Comparison of ENCODE assay signal across 1 cellular context in the genomic region with DNA sequence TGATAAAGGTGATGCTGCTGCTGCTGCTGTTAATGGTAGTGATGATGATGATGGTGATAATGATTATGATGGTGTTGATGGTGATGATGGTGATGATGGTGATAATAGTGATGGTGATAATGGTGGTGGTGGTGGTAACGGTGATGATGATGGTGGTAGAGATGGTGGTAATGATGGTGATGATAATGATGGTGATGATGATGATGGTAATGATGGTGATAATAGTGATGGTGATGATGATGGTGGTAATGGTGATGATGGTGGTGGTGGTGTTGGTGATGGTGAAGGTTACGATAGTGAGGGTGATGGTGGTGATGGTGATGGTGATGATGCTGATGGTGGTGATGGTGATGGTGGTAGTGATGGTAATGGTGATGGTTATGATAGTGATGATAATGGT.
TF ChIP-seq lines count a peak whose summit lies in the region.

No MANE protein-coding gene starts in this region.

TF ChIP-seq in HepG2, 621 proteins besides CTCF, POLR2A, EP300 and RAD21 (continued from another document and continues in another):
- TF ChIP-seq, protein P1, sequence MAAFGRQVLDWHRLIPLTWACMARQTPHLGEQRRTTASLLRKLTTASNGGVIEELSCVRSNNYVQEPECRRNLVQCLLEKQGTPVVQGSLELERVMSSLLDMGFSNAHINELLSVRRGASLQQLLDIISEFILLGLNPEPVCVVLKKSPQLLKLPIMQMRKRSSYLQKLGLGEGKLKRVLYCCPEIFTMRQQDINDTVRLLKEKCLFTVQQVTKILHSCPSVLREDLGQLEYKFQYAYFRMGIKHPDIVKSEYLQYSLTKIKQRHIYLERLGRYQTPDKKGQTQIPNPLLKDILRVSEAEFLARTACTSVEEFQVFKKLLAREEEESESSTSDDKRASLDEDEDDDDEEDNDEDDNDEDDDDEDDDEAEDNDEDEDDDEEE (CRISPR knock-in tag; IDR thresholded peaks at IDR 0.05), result no peak
- TF ChIP-seq JUNB (CRISPR knock-in tag; IDR thresholded peaks at IDR 0.05; ENCODE audit: borderline replicate concordance) (no peak), NFIB (CRISPR knock-in tag; IDR thresholded peaks at IDR 0.05; ENCODE audit: borderline replicate concordance) (no peak), ZNF282 (IDR thresholded peaks at IDR 0.05; ENCODE audit: partially characterized antibody) (peak; percentile 82), HOXD1 (CRISPR knock-in tag; IDR thresholded peaks at IDR 0.05) (no peak), ZNF296 (CRISPR knock-in tag; conservative IDR thresholded peaks at IDR 0.05) (no peak), SOX13 (IDR thresholded peaks at IDR 0.05) (no peak), SOX13 (CRISPR knock-in tag; conservative IDR thresholded peaks at IDR 0.05 in 1 of 2, IDR thresholded peaks at IDR 0.05 in 1 of 2) (no peak), ZNF207 (IDR thresholded peaks at IDR 0.05; ENCODE audit: borderline replicate concordance) (0 out of 2 replicates have a peak, but pooled peaks have one; percentile 30), ZNF678 (CRISPR knock-in tag; IDR thresholded peaks at IDR 0.05) (no peak), ZNF121 (CRISPR knock-in tag; IDR thresholded peaks at IDR 0.05) (no peak), SRF (IDR thresholded peaks at IDR 0.05; ENCODE audit: low read depth, low read length) (no peak), ISL2 (CRISPR knock-in tag; IDR thresholded peaks at IDR 0.05) (no peak), THYN1 (CRISPR knock-in tag; IDR thresholded peaks at IDR 0.05; ENCODE audit: borderline replicate concordance, low read depth) (no peak), SMAD9 (CRISPR knock-in tag; IDR thresholded peaks at IDR 0.05) (no peak), ZNF746 (CRISPR knock-in tag; IDR thresholded peaks at IDR 0.05) (no peak), IKZF1 (IDR thresholded peaks at IDR 0.05) (peak; percentile 92; the same call in 1 of the 2 replicates), AGO2 (optimal IDR thresholded peaks at IDR 0.05; ENCODE audit: low read depth, low read length) (no peak), XRCC5 (optimal IDR thresholded peaks at IDR 0.05; ENCODE audit: low read length) (no peak), ZBTB38 (CRISPR knock-in tag; IDR thresholded peaks at IDR 0.05) (no peak), MTF1 (CRISPR knock-in tag; IDR thresholded peaks at IDR 0.05) (no peak), PLRG1 (conservative IDR thresholded peaks at IDR 0.05) (peak; percentile 56; the same call in 1 of the 2 replicates), ZNF3 (CRISPR knock-in tag; IDR thresholded peaks at IDR 0.05) (no peak), NFATC3 (CRISPR knock-in tag; IDR thresholded peaks at IDR 0.05) (no peak), SMARCE1 (IDR thresholded peaks at IDR 0.05; ENCODE audit: borderline replicate concordance) (no peak), ZNF772 (CRISPR knock-in tag; IDR thresholded peaks at IDR 0.05) (no peak), IRX3 (CRISPR knock-in tag; IDR thresholded peaks at IDR 0.05; ENCODE audit: borderline replicate concordance, low read depth) (no peak), ZNF557 (CRISPR knock-in tag; IDR thresholded peaks at IDR 0.05) (no peak), TOPORS (CRISPR knock-in tag; IDR thresholded peaks at IDR 0.05) (no peak), ZSCAN20 (CRISPR knock-in tag; IDR thresholded peaks at IDR 0.05; ENCODE audit: borderline replicate concordance) (no peak), NFRKB (IDR thresholded peaks at IDR 0.05) (no peak; the same call in 1 of the 2 replicates)
- TF ChIP-seq, protein P2, sequence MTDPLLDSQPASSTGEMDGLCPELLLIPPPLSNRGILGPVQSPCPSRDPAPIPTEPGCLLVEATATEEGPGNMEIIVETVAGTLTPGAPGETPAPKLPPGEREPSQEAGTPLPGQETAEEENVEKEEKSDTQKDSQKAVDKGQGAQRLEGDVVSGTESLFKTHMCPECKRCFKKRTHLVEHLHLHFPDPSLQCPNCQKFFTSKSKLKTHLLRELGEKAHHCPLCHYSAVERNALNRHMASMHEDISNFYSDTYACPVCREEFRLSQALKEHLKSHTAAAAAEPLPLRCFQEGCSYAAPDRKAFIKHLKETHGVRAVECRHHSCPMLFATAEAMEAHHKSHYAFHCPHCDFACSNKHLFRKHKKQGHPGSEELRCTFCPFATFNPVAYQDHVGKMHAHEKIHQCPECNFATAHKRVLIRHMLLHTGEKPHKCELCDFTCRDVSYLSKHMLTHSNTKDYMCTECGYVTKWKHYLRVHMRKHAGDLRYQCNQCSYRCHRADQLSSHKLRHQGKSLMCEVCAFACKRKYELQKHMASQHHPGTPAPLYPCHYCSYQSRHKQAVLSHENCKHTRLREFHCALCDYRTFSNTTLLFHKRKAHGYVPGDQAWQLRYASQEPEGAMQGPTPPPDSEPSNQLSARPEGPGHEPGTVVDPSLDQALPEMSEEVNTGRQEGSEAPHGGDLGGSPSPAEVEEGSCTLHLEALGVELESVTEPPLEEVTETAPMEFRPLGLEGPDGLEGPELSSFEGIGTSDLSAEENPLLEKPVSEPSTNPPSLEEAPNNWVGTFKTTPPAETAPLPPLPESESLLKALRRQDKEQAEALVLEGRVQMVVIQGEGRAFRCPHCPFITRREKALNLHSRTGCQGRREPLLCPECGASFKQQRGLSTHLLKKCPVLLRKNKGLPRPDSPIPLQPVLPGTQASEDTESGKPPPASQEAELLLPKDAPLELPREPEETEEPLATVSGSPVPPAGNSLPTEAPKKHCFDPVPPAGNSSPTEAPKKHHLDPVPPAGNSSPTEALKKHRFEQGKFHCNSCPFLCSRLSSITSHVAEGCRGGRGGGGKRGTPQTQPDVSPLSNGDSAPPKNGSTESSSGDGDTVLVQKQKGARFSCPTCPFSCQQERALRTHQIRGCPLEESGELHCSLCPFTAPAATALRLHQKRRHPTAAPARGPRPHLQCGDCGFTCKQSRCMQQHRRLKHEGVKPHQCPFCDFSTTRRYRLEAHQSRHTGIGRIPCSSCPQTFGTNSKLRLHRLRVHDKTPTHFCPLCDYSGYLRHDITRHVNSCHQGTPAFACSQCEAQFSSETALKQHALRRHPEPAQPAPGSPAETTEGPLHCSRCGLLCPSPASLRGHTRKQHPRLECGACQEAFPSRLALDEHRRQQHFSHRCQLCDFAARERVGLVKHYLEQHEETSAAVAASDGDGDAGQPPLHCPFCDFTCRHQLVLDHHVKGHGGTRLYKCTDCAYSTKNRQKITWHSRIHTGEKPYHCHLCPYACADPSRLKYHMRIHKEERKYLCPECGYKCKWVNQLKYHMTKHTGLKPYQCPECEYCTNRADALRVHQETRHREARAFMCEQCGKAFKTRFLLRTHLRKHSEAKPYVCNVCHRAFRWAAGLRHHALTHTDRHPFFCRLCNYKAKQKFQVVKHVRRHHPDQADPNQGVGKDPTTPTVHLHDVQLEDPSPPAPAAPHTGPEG (CRISPR knock-in tag; IDR thresholded peaks at IDR 0.05), result no peak
- TF ChIP-seq, protein P3, sequence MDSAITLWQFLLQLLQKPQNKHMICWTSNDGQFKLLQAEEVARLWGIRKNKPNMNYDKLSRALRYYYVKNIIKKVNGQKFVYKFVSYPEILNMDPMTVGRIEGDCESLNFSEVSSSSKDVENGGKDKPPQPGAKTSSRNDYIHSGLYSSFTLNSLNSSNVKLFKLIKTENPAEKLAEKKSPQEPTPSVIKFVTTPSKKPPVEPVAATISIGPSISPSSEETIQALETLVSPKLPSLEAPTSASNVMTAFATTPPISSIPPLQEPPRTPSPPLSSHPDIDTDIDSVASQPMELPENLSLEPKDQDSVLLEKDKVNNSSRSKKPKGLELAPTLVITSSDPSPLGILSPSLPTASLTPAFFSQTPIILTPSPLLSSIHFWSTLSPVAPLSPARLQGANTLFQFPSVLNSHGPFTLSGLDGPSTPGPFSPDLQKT (CRISPR knock-in tag; IDR thresholded peaks at IDR 0.05; ENCODE audit: borderline replicate concordance), result no peak
- TF ChIP-seq, protein P4, sequence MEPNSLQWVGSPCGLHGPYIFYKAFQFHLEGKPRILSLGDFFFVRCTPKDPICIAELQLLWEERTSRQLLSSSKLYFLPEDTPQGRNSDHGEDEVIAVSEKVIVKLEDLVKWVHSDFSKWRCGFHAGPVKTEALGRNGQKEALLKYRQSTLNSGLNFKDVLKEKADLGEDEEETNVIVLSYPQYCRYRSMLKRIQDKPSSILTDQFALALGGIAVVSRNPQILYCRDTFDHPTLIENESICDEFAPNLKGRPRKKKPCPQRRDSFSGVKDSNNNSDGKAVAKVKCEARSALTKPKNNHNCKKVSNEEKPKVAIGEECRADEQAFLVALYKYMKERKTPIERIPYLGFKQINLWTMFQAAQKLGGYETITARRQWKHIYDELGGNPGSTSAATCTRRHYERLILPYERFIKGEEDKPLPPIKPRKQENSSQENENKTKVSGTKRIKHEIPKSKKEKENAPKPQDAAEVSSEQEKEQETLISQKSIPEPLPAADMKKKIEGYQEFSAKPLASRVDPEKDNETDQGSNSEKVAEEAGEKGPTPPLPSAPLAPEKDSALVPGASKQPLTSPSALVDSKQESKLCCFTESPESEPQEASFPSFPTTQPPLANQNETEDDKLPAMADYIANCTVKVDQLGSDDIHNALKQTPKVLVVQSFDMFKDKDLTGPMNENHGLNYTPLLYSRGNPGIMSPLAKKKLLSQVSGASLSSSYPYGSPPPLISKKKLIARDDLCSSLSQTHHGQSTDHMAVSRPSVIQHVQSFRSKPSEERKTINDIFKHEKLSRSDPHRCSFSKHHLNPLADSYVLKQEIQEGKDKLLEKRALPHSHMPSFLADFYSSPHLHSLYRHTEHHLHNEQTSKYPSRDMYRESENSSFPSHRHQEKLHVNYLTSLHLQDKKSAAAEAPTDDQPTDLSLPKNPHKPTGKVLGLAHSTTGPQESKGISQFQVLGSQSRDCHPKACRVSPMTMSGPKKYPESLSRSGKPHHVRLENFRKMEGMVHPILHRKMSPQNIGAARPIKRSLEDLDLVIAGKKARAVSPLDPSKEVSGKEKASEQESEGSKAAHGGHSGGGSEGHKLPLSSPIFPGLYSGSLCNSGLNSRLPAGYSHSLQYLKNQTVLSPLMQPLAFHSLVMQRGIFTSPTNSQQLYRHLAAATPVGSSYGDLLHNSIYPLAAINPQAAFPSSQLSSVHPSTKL (CRISPR knock-in tag; IDR thresholded peaks at IDR 0.05), result no peak
- TF ChIP-seq, protein P5, sequence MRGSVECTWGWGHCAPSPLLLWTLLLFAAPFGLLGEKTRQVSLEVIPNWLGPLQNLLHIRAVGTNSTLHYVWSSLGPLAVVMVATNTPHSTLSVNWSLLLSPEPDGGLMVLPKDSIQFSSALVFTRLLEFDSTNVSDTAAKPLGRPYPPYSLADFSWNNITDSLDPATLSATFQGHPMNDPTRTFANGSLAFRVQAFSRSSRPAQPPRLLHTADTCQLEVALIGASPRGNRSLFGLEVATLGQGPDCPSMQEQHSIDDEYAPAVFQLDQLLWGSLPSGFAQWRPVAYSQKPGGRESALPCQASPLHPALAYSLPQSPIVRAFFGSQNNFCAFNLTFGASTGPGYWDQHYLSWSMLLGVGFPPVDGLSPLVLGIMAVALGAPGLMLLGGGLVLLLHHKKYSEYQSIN (CRISPR knock-in tag; IDR thresholded peaks at IDR 0.05; ENCODE audit: borderline replicate concordance), result no peak
- TF ChIP-seq, protein P6, sequence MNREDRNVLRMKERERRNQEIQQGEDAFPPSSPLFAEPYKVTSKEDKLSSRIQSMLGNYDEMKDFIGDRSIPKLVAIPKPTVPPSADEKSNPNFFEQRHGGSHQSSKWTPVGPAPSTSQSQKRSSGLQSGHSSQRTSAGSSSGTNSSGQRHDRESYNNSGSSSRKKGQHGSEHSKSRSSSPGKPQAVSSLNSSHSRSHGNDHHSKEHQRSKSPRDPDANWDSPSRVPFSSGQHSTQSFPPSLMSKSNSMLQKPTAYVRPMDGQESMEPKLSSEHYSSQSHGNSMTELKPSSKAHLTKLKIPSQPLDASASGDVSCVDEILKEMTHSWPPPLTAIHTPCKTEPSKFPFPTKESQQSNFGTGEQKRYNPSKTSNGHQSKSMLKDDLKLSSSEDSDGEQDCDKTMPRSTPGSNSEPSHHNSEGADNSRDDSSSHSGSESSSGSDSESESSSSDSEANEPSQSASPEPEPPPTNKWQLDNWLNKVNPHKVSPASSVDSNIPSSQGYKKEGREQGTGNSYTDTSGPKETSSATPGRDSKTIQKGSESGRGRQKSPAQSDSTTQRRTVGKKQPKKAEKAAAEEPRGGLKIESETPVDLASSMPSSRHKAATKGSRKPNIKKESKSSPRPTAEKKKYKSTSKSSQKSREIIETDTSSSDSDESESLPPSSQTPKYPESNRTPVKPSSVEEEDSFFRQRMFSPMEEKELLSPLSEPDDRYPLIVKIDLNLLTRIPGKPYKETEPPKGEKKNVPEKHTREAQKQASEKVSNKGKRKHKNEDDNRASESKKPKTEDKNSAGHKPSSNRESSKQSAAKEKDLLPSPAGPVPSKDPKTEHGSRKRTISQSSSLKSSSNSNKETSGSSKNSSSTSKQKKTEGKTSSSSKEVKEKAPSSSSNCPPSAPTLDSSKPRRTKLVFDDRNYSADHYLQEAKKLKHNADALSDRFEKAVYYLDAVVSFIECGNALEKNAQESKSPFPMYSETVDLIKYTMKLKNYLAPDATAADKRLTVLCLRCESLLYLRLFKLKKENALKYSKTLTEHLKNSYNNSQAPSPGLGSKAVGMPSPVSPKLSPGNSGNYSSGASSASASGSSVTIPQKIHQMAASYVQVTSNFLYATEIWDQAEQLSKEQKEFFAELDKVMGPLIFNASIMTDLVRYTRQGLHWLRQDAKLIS (CRISPR knock-in tag; IDR thresholded peaks at IDR 0.05), result no peak
- TF ChIP-seq, protein P7, sequence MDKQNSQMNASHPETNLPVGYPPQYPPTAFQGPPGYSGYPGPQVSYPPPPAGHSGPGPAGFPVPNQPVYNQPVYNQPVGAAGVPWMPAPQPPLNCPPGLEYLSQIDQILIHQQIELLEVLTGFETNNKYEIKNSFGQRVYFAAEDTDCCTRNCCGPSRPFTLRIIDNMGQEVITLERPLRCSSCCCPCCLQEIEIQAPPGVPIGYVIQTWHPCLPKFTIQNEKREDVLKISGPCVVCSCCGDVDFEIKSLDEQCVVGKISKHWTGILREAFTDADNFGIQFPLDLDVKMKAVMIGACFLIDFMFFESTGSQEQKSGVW (CRISPR knock-in tag; IDR thresholded peaks at IDR 0.05; ENCODE audit: borderline replicate concordance), result no peak
- TF ChIP-seq, protein P8, sequence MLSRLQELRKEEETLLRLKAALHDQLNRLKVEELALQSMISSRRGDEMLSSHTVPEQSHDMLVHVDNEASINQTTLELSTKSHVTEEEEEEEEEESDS (CRISPR knock-in tag; IDR thresholded peaks at IDR 0.05; ENCODE audit: borderline replicate concordance), result no peak
- TF ChIP-seq, protein P9, sequence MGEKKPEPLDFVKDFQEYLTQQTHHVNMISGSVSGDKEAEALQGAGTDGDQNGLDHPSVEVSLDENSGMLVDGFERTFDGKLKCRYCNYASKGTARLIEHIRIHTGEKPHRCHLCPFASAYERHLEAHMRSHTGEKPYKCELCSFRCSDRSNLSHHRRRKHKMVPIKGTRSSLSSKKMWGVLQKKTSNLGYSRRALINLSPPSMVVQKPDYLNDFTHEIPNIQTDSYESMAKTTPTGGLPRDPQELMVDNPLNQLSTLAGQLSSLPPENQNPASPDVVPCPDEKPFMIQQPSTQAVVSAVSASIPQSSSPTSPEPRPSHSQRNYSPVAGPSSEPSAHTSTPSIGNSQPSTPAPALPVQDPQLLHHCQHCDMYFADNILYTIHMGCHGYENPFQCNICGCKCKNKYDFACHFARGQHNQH (CRISPR knock-in tag; IDR thresholded peaks at IDR 0.05), result no peak
- TF ChIP-seq, protein P10, sequence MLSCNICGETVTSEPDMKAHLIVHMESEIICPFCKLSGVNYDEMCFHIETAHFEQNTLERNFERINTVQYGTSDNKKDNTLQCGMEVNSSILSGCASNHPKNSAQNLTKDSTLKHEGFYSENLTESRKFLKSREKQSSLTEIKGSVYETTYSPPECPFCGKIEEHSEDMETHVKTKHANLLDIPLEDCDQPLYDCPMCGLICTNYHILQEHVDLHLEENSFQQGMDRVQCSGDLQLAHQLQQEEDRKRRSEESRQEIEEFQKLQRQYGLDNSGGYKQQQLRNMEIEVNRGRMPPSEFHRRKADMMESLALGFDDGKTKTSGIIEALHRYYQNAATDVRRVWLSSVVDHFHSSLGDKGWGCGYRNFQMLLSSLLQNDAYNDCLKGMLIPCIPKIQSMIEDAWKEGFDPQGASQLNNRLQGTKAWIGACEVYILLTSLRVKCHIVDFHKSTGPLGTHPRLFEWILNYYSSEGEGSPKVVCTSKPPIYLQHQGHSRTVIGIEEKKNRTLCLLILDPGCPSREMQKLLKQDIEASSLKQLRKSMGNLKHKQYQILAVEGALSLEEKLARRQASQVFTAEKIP (CRISPR knock-in tag; IDR thresholded peaks at IDR 0.05; ENCODE audit: borderline replicate concordance), result no peak
